8 cellular contexts compared by ENCODE assay signal in the genomic region with DNA sequence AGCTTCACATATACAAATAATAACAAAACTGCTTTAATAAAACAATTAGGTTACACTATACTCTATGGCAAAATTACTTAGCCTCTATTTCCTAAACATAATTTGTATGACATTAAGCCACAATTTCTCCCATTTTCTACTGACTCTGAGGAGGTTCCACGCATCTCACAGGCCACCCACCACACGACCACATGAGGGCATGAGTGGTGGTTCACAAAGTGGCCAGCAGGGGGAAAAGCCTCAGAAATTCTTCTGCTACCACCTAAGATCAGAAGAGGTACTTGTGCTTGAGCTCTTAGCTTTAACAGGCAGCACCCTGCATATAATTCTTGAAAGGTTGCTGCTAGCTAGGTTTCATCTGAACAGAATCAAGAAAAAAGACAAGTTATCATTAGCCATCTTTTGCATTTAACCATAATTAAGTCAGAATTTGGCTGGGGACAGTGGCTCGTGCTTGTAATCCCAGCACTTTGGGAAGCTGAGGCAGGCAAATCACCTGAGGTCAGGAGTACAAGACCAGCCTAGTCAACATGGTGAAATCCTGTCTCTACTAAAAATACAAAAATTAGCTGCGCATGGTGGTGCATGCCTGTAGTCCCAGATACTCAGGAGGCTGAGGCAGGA.
DNase-seq lines count a peak whose midpoint lies in the region; ATAC-seq and TF ChIP-seq lines count a peak whose summit lies in the region.

No MANE protein-coding gene starts in this region.

- in situ Hi-C loops in ACHN (cut with HindIII; ENCODE audit: low pct_ligation_motif_present, low pct_unique_long_range_greater_than_20kb, low sequenced_read_pairs), result no loop called here

- no peak overlapping the region for H3K4me3 ChIP-seq in choroid plexus epithelial cell (ENCODE audit: low read depth, low read length)

- DNase-seq in ACHN (peak; percentile 77), NCI-H2029 treated with DMSO at 0.1 percent for 48 hours (lab: John Stamatoyannopoulos, UW) (peak; percentile 35), choroid plexus epithelial cell (ENCODE audit: low read depth) (peak; percentile 78), midbrain (lab: John Stamatoyannopoulos, UW) (peak; percentile 46)
- peak; percentile 68 for DNase-seq in activated CD4-positive, CD25-positive, alpha-beta regulatory T cell treated with anti-CD3 and anti-CD28 coated beads, Interleukin-2, amount 50 U/mL, for 72 hours
- DNase-seq in stimulated activated CD8-positive, alpha-beta memory T cell treated with anti-CD3 and anti-CD28 coated beads, Interleukin-7, amount 100 ng/mL, for 24 hours (ENCODE audit: low read depth), result peak; percentile 62

- TF ChIP-seq CTCF in choroid plexus epithelial cell (conservative IDR thresholded peaks at IDR 0.05; ENCODE audit: low read depth, low read length), result peak; percentile 98

- ATAC-seq in GM18499 (IDR thresholded peaks at IDR 0.05; ENCODE audit: insufficient read depth, unreplicated experiment) (peak; percentile 71), HG02938 (IDR thresholded peaks at IDR 0.05; ENCODE audit: unreplicated experiment) (peak; percentile 97)
